Comparison of ENCODE assay signal across 1 cellular context in genomic region chr10:70890917-70891431, GRCh38.
TF ChIP-seq lines count a peak whose summit lies in the region.

No MANE protein-coding gene starts in this region.

TF ChIP-seq in H1, 55 proteins besides CTCF, POLR2A, EP300 and RAD21:
- TF ChIP-seq RBBP5 (IDR thresholded peaks at IDR 0.05; ENCODE audit: borderline replicate concordance, low read depth, low read length) (no peak), TAF1 (IDR thresholded peaks at IDR 0.05; ENCODE audit: low read depth, low read length) (no peak), JUND (IDR thresholded peaks at IDR 0.05; ENCODE audit: low read length) (no peak), KDM5A (IDR thresholded peaks at IDR 0.05; ENCODE audit: low read length) (no peak), ATF2 (IDR thresholded peaks at IDR 0.05; ENCODE audit: low read length) (no peak), SUZ12 (IDR thresholded peaks at IDR 0.05; ENCODE audit: low read length) (no peak), SIX5 (IDR thresholded peaks at IDR 0.05; ENCODE audit: low read depth, low read length) (no peak), MAX (IDR thresholded peaks at IDR 0.05) (peak; percentile 35; the same call in 1 of the 2 replicates), E2F6 (IDR thresholded peaks at IDR 0.05) (peak; percentile 66)
